ENCODE assay signal across 12 cellular contexts in genomic region chr22:37564111-37564711, GRCh38. TPM values are rescaled to one million over a fixed set of nuclear protein-coding genes. Genes with fewer than 3 reads are reported as not detected.
DNase-seq lines count a peak whose midpoint lies in the region; ATAC-seq and TF ChIP-seq lines count a peak whose summit lies in the region.
"Had no signal": no experiment of that assay in that cellular context is flagged by ENCODE, and none has a peak within 500 bp of the region (broad histone marks: within the 10 kb centered on the region; RNA-seq: fewer than 3 reads in every experiment).

No MANE protein-coding gene starts in this region.

- H3K4me3 ChIP-seq in PC-3 (ENCODE audit: low read length) = peak overlapping the region; percentile 44; the same call in 1 of the 2 replicates
- no peak overlapping the region for H3K4me3 ChIP-seq in thyroid gland (replicated peaks in 1 of 3)

- H2AFZ ChIP-seq in PC-3 (ENCODE audit: low read length) = no peak overlapping the region

- peaks cover 50% of the 10 kb centered on the region for H3K4me1 ChIP-seq in PC-3 (ENCODE audit: insufficient read depth, low read length)
- peaks cover 28 to 65% of the 10 kb centered on the region in 2 donors for H3K4me1 ChIP-seq in thyroid gland

- peak overlapping the region; percentile 15; the same call in 1 of the 2 replicates for H3K9ac ChIP-seq in PC-3 (ENCODE audit: low read length)

- peaks cover 63% of the 10 kb centered on the region for H3K79me2 ChIP-seq in PC-3 (ENCODE audit: low read length)

- CTCF ChIA-PET in PC-3 (lab: Charles Lee) = interaction anchor here (1.0 kb wide), 1 partner anchor 22 kb away, joined by 3 read pairs; no protein-coding TSS in a partner anchor

- peak overlapping the region; percentile 99 for H3K4me2 ChIP-seq in PC-3 (ENCODE audit: low read length)

- H3K9me2 ChIP-seq in PC-3 (replicated peaks; ENCODE audit: low read length) = no peaks in the 10 kb centered on the region

- intact Hi-C loops in PC-3 (cut with micrococcal nuclease) = no loop called here
- intact Hi-C loops in thyroid gland (cut with DNase I) = no loop called here

- 71 to 81% methylated on average over 7 of the region's 7 CpGs for WGBS in thyroid gland, 2 donors

- TF ChIP-seq CTCF in PC-3 (conservative IDR thresholded peaks at IDR 0.05; ENCODE audit: low read depth, low read length) (no peak), thyroid gland (IDR thresholded peaks at IDR 0.05) (no peak)

- no peaks in the 10 kb centered on the region for H3K27me3 ChIP-seq in PC-3 (ENCODE audit: low read length)
- no peaks in the 10 kb centered on the region for H3K27me3 ChIP-seq in thyroid gland

- no peak for TF ChIP-seq POLR2A in thyroid gland (IDR thresholded peaks at IDR 0.05)

- H3K27ac ChIP-seq in PC-3 (ENCODE audit: low read length) (peak overlapping the region; percentile 75), cingulate gyrus (ENCODE audit: low read depth, low read length) (peak overlapping the region; percentile 96), thyroid gland (peak overlapping the region; percentile 55 to 99 (median 98))
- H3K27ac ChIP-seq: HL-60 had no signal

- H3K36me3 ChIP-seq in PC-3 (ENCODE audit: low read depth, low read length) (peaks cover 8% of the 10 kb centered on the region), thyroid gland (peaks cover 8 to 10% of the 10 kb centered on the region in 2 donors)

- ATAC-seq in PC-3 (no peak), GM21515 (IDR thresholded peaks at IDR 0.05; ENCODE audit: unreplicated experiment) (no peak), GM18870 (IDR thresholded peaks at IDR 0.05; ENCODE audit: unreplicated experiment) (no peak)

- POLR2A ChIA-PET in PC-3 (lab: Charles Lee; ENCODE audit: unreplicated experiment) = interaction anchor here (0.9 kb wide), 1 partner anchor 22 kb away, joined by 3 read pairs; no protein-coding TSS in a partner anchor

- DNase-seq in PC-3 = no peak
- peak; percentile 44 for DNase-seq in medulla oblongata (ENCODE audit: extremely low spot score)
- no peak for DNase-seq in thyroid gland
- DNase-seq in Kasumi-1 (lab: John Stamatoyannopoulos, UW) = no peak
- DNase-seq: NCI-H2081 treated with DMSO at 0.1 percent for 48 hours had no signal

- H3K9me3 ChIP-seq in PC-3 (ENCODE audit: low read length) (no peaks in the 10 kb centered on the region), thyroid gland (no peaks in the 10 kb centered on the region)

- H3F3A ChIP-seq in PC-3 (ENCODE audit: low read length, unreplicated experiment) = peaks cover 5% of the 10 kb centered on the region

- H4K20me1 ChIP-seq in PC-3 (ENCODE audit: low read length) = peaks cover 17% of the 10 kb centered on the region

- BruUV-seq in PC-3 (replicated peaks; lab: Mats Ljungman, UMichigan) = no TSS peak

RNA-seq across cellular contexts. Expression of gene CDC42EP1, which starts 3.9 kb away (rescaled TPM):
- total RNA-seq in PC-3 (2014; rRNA removed) (43.9 and 47.4 TPM in 2 replicates), thyroid gland (10 to 100 TPM; 15.7 to 23.3 (median 18.3) TPM)

RNA-seq across cellular contexts. Expression of gene LGALS2, which starts 15.7 kb away (rescaled TPM):
- total RNA-seq in PC-3 (2014; rRNA removed) = not detected in 2 replicates
- total RNA-seq in thyroid gland = not detected
- total RNA-seq: activated T-helper 2 cell treated with anti-CD3 and anti-CD28 coated beads, Interferon-gamma antibody, Interleukin-2, Interleukin-4, amounts not matched to agents 10 μg/mL and 5 μg/mL and 100 μg/mL, durations not matched to agents 14 hours and 24 hours and 36 hours; glomerular endothelial cell; T-helper 2 cell treated with Interferon-gamma antibody and Interleukin-4, amounts not matched to agents 100 ng/mL and 5 ng/mL, for 36 hours had no signal

RNA-seq across cellular contexts. Expression of gene GGA1, which starts 44.4 kb away (rescaled TPM):
- total RNA-seq in PC-3 (2014; rRNA removed) (49.1 and 55.7 TPM in 2 replicates), thyroid gland (10 to 100 TPM; 46.2 to 90.5 (median 60.4) TPM)

RNA-seq across cellular contexts. Expression of gene CARD10, which starts 45.0 kb away (rescaled TPM):
- total RNA-seq in PC-3 (2014; rRNA removed) (20.7 and 26.3 TPM in 2 replicates), thyroid gland (10 to 100 TPM in 3 of 4 donors, 1 to 10 TPM in 1; 6.5 to 17.3 (median 11.0) TPM)
- total RNA-seq: activated T-helper 2 cell treated with anti-CD3 and anti-CD28 coated beads, Interferon-gamma antibody, Interleukin-2, Interleukin-4, amounts not matched to agents 10 μg/mL and 5 μg/mL and 100 μg/mL, durations not matched to agents 14 hours and 24 hours and 36 hours had no signal
